25 cellular contexts compared by ENCODE assay signal in genomic region chr10:13291821-13292773, GRCh38. TPM values are rescaled to one million over a fixed set of nuclear protein-coding genes. Genes with fewer than 3 reads are reported as not detected.
"Had no signal": no experiment of that assay in that cellular context is flagged by ENCODE, and none has a peak within 500 bp of the region (broad histone marks: within the 10 kb centered on the region; RNA-seq: fewer than 3 reads in every experiment).

No MANE protein-coding gene starts in this region.

- H3K27me3 Mint-ChIP-seq: activated B cell treated with CpG ODN at 0.5 μM for 24 hours; activated CD4-positive, alpha-beta T cell treated with anti-CD3 and anti-CD28 coated beads for 36 hours; activated naive CD4-positive, alpha-beta T cell treated with anti-CD3 and anti-CD28 coated beads, Interleukin-2, amount 10 ng/mL, durations not matched to agents 7 days and 5 days; dendritic cell treated with granulocyte-macrophage colony-stimulating factor and Interleukin-4, amounts not matched to agents 40 ng/mL and 50 ng/mL, for 4 days; type B pancreatic cell had no signal

- H3K27ac Mint-ChIP-seq: activated B cell treated with CpG ODN at 0.5 μM for 24 hours; activated CD4-positive, alpha-beta T cell treated with anti-CD3 and anti-CD28 coated beads for 36 hours; activated naive CD4-positive, alpha-beta T cell treated with anti-CD3 and anti-CD28 coated beads, Interleukin-2, amount 10 ng/mL, durations not matched to agents 7 days and 5 days; dendritic cell treated with granulocyte-macrophage colony-stimulating factor and Interleukin-4, amounts not matched to agents 40 ng/mL and 50 ng/mL, for 4 days; type B pancreatic cell had no signal

- H3K27me3 ChIP-seq: heart left ventricle, vagina had no signal

- H3K4me3 ChIP-seq: heart left ventricle, mucosa of descending colon, thoracic aorta, vagina had no signal

- H3K27ac ChIP-seq: heart left ventricle, thoracic aorta, vagina had no signal

- DNase-seq: activated B cell treated with CpG ODN at 0.5 μM for 24 hours; activated CD4-positive, alpha-beta T cell treated with anti-CD3 and anti-CD28 coated beads for 36 hours; activated CD4-positive, alpha-beta T cell treated with anti-CD3 and anti-CD28 coated beads, Interleukin-2, amount 50 U/mL, for 48 hours; activated effector memory CD4-positive, alpha-beta T cell treated with anti-CD3 and anti-CD28 coated beads, Interleukin-2, amount 50 U/mL, for 16 hours; activated naive CD4-positive, alpha-beta T cell treated with anti-CD3 and anti-CD28 coated beads, Interleukin-2, amount 10 ng/mL, durations not matched to agents 7 days and 5 days; amygdala; effector CD4-positive, alpha-beta T cell; heart left ventricle; mesenchymal stem cell; mucosa of descending colon; posterior cingulate gyrus; stimulated activated CD4-positive, alpha-beta T cell treated with anti-CD3 and anti-CD28 coated beads, Interleukin-4, amount 100 ng/mL, for 1 hour; stimulated activated naive CD4-positive, alpha-beta T cell treated with Interleukin-2 at 50 U/mL for 16 hours; T-helper 9 cell had no signal

- H3K9me3 Mint-ChIP-seq: activated B cell treated with CpG ODN at 0.5 μM for 24 hours; activated naive CD4-positive, alpha-beta T cell treated with anti-CD3 and anti-CD28 coated beads, Interleukin-2, amount 10 ng/mL, durations not matched to agents 7 days and 5 days; dendritic cell treated with granulocyte-macrophage colony-stimulating factor and Interleukin-4, amounts not matched to agents 40 ng/mL and 50 ng/mL, for 4 days; neural crest cell; type B pancreatic cell had no signal

- H3K4me3 Mint-ChIP-seq: activated B cell treated with CpG ODN at 0.5 μM for 24 hours; activated CD4-positive, alpha-beta T cell treated with anti-CD3 and anti-CD28 coated beads for 36 hours; activated naive CD4-positive, alpha-beta T cell treated with anti-CD3 and anti-CD28 coated beads, Interleukin-2, amount 10 ng/mL, durations not matched to agents 7 days and 5 days; dendritic cell treated with granulocyte-macrophage colony-stimulating factor and Interleukin-4, amounts not matched to agents 40 ng/mL and 50 ng/mL, for 4 days; neural crest cell; type B pancreatic cell had no signal

- ATAC-seq: activated CD4-positive, alpha-beta T cell treated with anti-CD3 and anti-CD28 coated beads for 36 hours; mucosa of descending colon had no signal

- H3K36me3 Mint-ChIP-seq: type B pancreatic cell had no signal

- H3K4me1 ChIP-seq: heart left ventricle, vagina had no signal

- H3K9me3 ChIP-seq: heart left ventricle, mucosa of descending colon, thoracic aorta, vagina had no signal

RNA-seq across cellular contexts. Expression of gene UCMA, which starts 57.9 kb away (rescaled TPM):
- total RNA-seq: activated B cell treated with CpG ODN at 0.5 μM for 24 hours; activated CD4-positive, alpha-beta T cell treated with anti-CD3 and anti-CD28 coated beads for 36 hours; chondrocyte; epithelial cell of proximal tubule; fibroblast of villous mesenchyme; lower leg skin; mucosa of descending colon; neural crest cell; omental fat pad; renal cortical epithelial cell; thoracic aorta; vagina had no signal
- polyA plus RNA-seq: heart left ventricle had no signal
